Comparison of ENCODE assay signal across 7 cellular contexts in genomic region chr15:43440721-43441281, GRCh38. TPM values are rescaled to one million over a fixed set of nuclear protein-coding genes. Genes with fewer than 3 reads are reported as not detected.
DNase-seq lines count a peak whose midpoint lies in the region; ATAC-seq and TF ChIP-seq lines count a peak whose summit lies in the region.

No MANE protein-coding gene starts in this region.

- no peaks in the 10 kb centered on the region for H3K9me3 ChIP-seq in adipocyte (ENCODE audit: control insufficient read depth, low read length)
- no peaks in the 10 kb centered on the region for H3K9me3 ChIP-seq in heart right ventricle
- H3K9me3 ChIP-seq in psoas muscle: no peaks in the 10 kb centered on the region

- peaks cover 47% of the 10 kb centered on the region for H3K36me3 ChIP-seq in adipocyte (ENCODE audit: control insufficient read depth, insufficient read depth, low read length, severe bottlenecking)
- H3K36me3 ChIP-seq in heart right ventricle: peaks cover 0 to 84% (median 11%) of the 10 kb centered on the region in 9 donors
- H3K36me3 ChIP-seq in psoas muscle (ENCODE audit: insufficient read depth in 1 of 2, low read depth in 1 of 2): peaks cover 2 to 43% of the 10 kb centered on the region in 2 donors

- DNase-seq in GM04504 (ENCODE audit: low read depth) (peak; percentile 97), NOMO-1 treated with DMSO at 0.1 percent for 48 hours (lab: John Stamatoyannopoulos, UW; ENCODE audit: unreplicated experiment) (peak; percentile 98), adipocyte (ENCODE audit: low read depth) (peak; percentile 98), heart right ventricle (peak in 1 of 2 donors; percentile 34), psoas muscle (no peak), cortex of kidney (lab: John Stamatoyannopoulos, UW) (no peak)

- TF ChIP-seq CTCF in heart right ventricle (IDR thresholded peaks at IDR 0.05) (peak in 8 of 9 donors; percentile 9 to 59 (median 47)), psoas muscle (IDR thresholded peaks at IDR 0.05) (peak; percentile 51)

- H3K4me3 ChIP-seq in adipocyte (ENCODE audit: low read length) (no peak overlapping the region), heart right ventricle (no peak overlapping the region), psoas muscle (no peak overlapping the region)

- peak; percentile 50 for ATAC-seq in HG03175 (IDR thresholded peaks at IDR 0.05; ENCODE audit: unreplicated experiment)
- peak; percentile 86 to 97 (median 93) for ATAC-seq in heart right ventricle
- ATAC-seq in psoas muscle: peak; percentile 96 to 98 (median 97)

- H3K4me1 ChIP-seq in adipocyte (ENCODE audit: control insufficient read depth, insufficient read depth, low read length) (peaks cover 16% of the 10 kb centered on the region), heart right ventricle (peaks cover 0 to 14% (median 9%) of the 10 kb centered on the region in 9 donors), psoas muscle (peaks cover 15% of the 10 kb centered on the region)

- H3K27me3 ChIP-seq in adipocyte (replicated peaks; ENCODE audit: control insufficient read depth, insufficient read depth, low read length) (no peaks in the 10 kb centered on the region), heart right ventricle (no peaks in the 10 kb centered on the region), psoas muscle (ENCODE audit: insufficient read depth in 3 of 3, low read length in 2 of 3) (no peaks in the 10 kb centered on the region)

- intact Hi-C loops in heart right ventricle (cut with DNase I): loop anchor here in 3 of 10 donors (5.0 to 10.0 kb wide), 3 partner anchors 72 to 76 kb away; partner anchors contain the start of gene MAP1A (in 2 of the 3)
- intact Hi-C loops in psoas muscle (cut with DNase I): no loop called here

- H3K9ac ChIP-seq in adipocyte (ENCODE audit: low read length): peak overlapping the region; percentile 66

- 28 to 39% methylated on average over 4 of the region's 4 CpGs for WGBS in heart right ventricle, 2 donors
- 10 to 17% (median 13%) methylated on average over 4 of the region's 4 CpGs for WGBS in psoas muscle, 3 donors

- H3K27ac ChIP-seq in heart right ventricle: peak overlapping the region in 8 of 10 donors; percentile 2 to 73 (median 60)
- H3K27ac ChIP-seq in psoas muscle: peak overlapping the region; percentile 75

RNA-seq across cellular contexts. Expression of gene TP53BP1, which starts 52.2 kb away (rescaled TPM):
- total RNA-seq in heart right ventricle (10 to 100 TPM; 21.2 to 35.2 (median 29.3) TPM), psoas muscle (10 to 100 TPM; 11.6 to 31.3 (median 24.2) TPM)
- polyA plus RNA-seq in heart right ventricle (10 to 100 TPM; 11.2 to 12.6 TPM), psoas muscle (10 to 100 TPM in 2 of 3 donors, 1 to 10 TPM in 1; 7.4 to 13.9 (median 12.8) TPM)

Comparison
In these comparisons a context has a peak if more than half of its experiments do, and no peak if none do; other contexts are left out.
1. DNase-seq: peak in GM04504 (single experiment), NOMO-1 treated with DMSO at 0.1 percent for 48 hours (single experiment) and adipocyte (single experiment); none in psoas muscle (0 of 2) and cortex of kidney (single experiment).
2. Peak in every context shown above with its lines, with median percentiles within 50 percentile points of each other: ATAC-seq.